30 cellular contexts compared by ENCODE assay signal in the genomic region with DNA sequence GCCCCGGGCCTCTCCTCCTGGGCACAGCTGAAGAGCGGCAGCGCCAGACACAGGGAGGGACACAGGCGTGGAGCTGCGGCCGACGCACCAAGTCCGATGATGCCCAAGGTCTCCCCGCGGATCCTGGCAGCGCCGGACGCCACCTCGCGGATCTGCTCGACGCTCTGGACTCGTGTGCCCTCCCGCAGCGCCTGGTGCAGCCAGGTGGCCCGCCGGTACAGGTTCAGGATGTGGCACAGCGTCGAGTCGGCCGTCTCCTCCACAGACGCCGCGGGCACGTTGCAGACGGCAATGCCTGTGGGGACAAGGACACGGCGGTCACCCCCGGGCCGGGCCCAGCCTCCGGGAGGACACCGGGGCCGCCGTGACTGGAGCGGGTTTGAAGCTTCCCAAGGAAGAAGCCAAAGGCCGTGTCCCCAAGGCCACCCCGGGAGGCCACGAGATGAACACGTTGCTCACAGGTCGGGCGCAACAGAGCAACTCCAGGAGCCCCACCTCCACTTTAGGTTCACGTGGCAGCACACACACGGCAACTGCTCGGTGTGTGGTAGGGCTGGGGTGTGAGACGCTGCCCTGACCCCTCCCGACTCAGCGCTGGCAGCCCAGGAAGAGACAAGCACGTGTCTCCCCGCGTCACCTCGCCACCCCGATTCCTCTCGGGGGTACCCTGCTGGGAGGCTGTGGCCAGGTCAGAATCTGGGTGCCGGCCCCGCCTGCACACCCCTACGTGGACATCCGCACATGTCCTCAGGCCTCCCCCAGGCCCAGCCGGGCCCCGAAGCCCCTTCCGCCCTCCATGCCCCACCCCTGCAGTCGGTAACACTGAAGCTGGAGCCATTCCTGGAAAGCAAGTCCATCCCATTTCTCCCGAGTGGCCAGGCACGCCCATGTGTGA. TPM values are rescaled to one million over a fixed set of nuclear protein-coding genes. Genes with fewer than 3 reads are reported as not detected.
A peak's percentile ranks its signal among the peaks of the same experiment; 100 is the strongest.
DNase-seq lines count a peak whose midpoint lies in the region; ATAC-seq and TF ChIP-seq lines count a peak whose summit lies in the region.
"Had no signal": no experiment of that assay in that cellular context is flagged by ENCODE, and none has a peak within 500 bp of the region (broad histone marks: within the 10 kb centered on the region; RNA-seq: fewer than 3 reads in every experiment).

No MANE protein-coding gene starts in this region.

- peaks cover 39% of the 10 kb centered on the region for H3K36me3 Mint-ChIP-seq in mesothelial cell of epicardium

- H3K9me3 Mint-ChIP-seq in mesothelial cell of epicardium: no peaks in the 10 kb centered on the region
- H3K9me3 Mint-ChIP-seq: CD8-positive, alpha-beta T cell; HFFc6; IgD-negative memory B cell had no signal

- 50 to 85% (median 58%) methylated on average over 13 to 68 of the region's 68 CpGs for WGBS in adrenal gland, 4 donors
- 72% methylated on average over 68 of the region's 68 CpGs for WGBS in right cardiac atrium
- 85 to 94% (median 90%) methylated on average over 40 to 68 of the region's 68 CpGs for WGBS in spleen, 5 donors

- H3K4me3 Mint-ChIP-seq in mesothelial cell of epicardium: no peak overlapping the region
- H3K4me3 Mint-ChIP-seq: B cell; CD8-positive, alpha-beta T cell; HFFc6; IgD-negative memory B cell had no signal

- H3K36me3 ChIP-seq in right atrium auricular region (peaks cover 88% of the 10 kb centered on the region), adrenal gland (replicated peaks in 1 of 2) (peaks cover 0 to 72% of the 10 kb centered on the region in 2 donors), spleen (peaks cover 5 to 100% (median 93%) of the 10 kb centered on the region in 6 donors)

- no peak overlapping the region for H3K27ac Mint-ChIP-seq in mesothelial cell of epicardium
- H3K27ac Mint-ChIP-seq: B cell, HFFc6 had no signal

- H3K4me1 Mint-ChIP-seq in mesothelial cell of epicardium: no peaks in the 10 kb centered on the region

- no peaks in the 10 kb centered on the region for H3K27me3 Mint-ChIP-seq in mesothelial cell of epicardium (ENCODE audit: low read depth)
- H3K27me3 Mint-ChIP-seq: B cell, IgD-negative memory B cell had no signal

- peak overlapping the region in 1 of 2 donors; percentile 23 for H3K27ac ChIP-seq in right atrium auricular region
- peak overlapping the region in 4 of 5 donors; percentile 35 to 84 (median 66) for H3K27ac ChIP-seq in adrenal gland
- peak overlapping the region; percentile 2 for H3K27ac ChIP-seq in right cardiac atrium (ENCODE audit: low read length)
- H3K27ac ChIP-seq in spleen: peak overlapping the region in 5 of 8 donors; percentile 44 to 68 (median 58)
- H3K27ac ChIP-seq: 22Rv1, C4-2B, GM23248 had no signal

- intact Hi-C loops in Right ventricle myocardium superior (cut with DNase I): no loop called here
- intact Hi-C loops in adrenal gland (cut with DNase I): no loop called here
- intact Hi-C loops in right cardiac atrium (cut with DNase I): no loop called here
- intact Hi-C loops in spleen (cut with DNase I; ENCODE audit: low total_unique reads): no loop called here

- peak; percentile 3 for ATAC-seq in Right ventricle myocardium superior (ENCODE audit: poor library complexity)
- ATAC-seq in right cardiac atrium: peak; percentile 2 to 24
- no peak for ATAC-seq in HG03571 (IDR thresholded peaks at IDR 0.05; ENCODE audit: unreplicated experiment)
- ATAC-seq: CD8-positive, alpha-beta T cell; GM12878; Panc1 had no signal

- TF ChIP-seq CTCF in right atrium auricular region (IDR thresholded peaks at IDR 0.05) (no peak), adrenal gland (IDR thresholded peaks at IDR 0.05) (no peak), spleen (IDR thresholded peaks at IDR 0.05 in 8 of 11, conservative IDR thresholded peaks at IDR 0.05 in 3 of 11) (no peak), mesothelial cell of epicardium (IDR thresholded peaks at IDR 0.05; ENCODE audit: unreplicated experiment) (no peak)

- no peak for TF ChIP-seq POLR2A in adrenal gland (IDR thresholded peaks at IDR 0.05)
- no peak for TF ChIP-seq POLR2A in spleen (IDR thresholded peaks at IDR 0.05)

- DNase-seq in Right ventricle myocardium superior: no peak
- no peak for DNase-seq in right atrium auricular region (ENCODE audit: low spot score)
- DNase-seq in adrenal gland: peak; percentile 62 to 88 (median 82)
- DNase-seq in right cardiac atrium: peak in 1 of 3 donors; percentile 44
- DNase-seq in spleen: no peak
- no peak for DNase-seq in mesothelial cell of epicardium (ENCODE audit: low spot score in 2 of 2, unreplicated experiment in 2 of 2)
- DNase-seq in activated CD4-positive, alpha-beta T cell treated with anti-CD3 and anti-CD28 coated beads for 1 hour: no peak
- DNase-seq: Caco-2; CD8-positive, alpha-beta T cell; DMS79; EL; GDM1; GM23248; HFFc6; NCI-H1092 treated with DMSO at 0.1 percent for 48 hours; NCI-H1436; NCI-H187; NCI-H2081 treated with DMSO at 0.1 percent for 48 hours; NCI-H2171; NCI-H226; NCI-H510A; NCI-H69 had no signal

- H3K4me3 ChIP-seq in right atrium auricular region (peak overlapping the region in 1 of 2 donors; percentile 1), adrenal gland (no peak overlapping the region), right cardiac atrium (ENCODE audit: low read length) (no peak overlapping the region), spleen (no peak overlapping the region)
- H3K4me3 ChIP-seq: GM12878, GM23248, HAP-1 had no signal

- H3K27me3 ChIP-seq in right atrium auricular region: no peaks in the 10 kb centered on the region
- H3K27me3 ChIP-seq in adrenal gland: no peaks in the 10 kb centered on the region
- no peaks in the 10 kb centered on the region for H3K27me3 ChIP-seq in right cardiac atrium (ENCODE audit: control insufficient read depth, insufficient read depth)
- H3K27me3 ChIP-seq in spleen (replicated peaks in 1 of 7): no peaks in the 10 kb centered on the region

- no peaks in the 10 kb centered on the region for H3K9me3 ChIP-seq in right atrium auricular region
- H3K9me3 ChIP-seq in adrenal gland (replicated peaks in 1 of 3): no peaks in the 10 kb centered on the region
- no peaks in the 10 kb centered on the region for H3K9me3 ChIP-seq in right cardiac atrium (ENCODE audit: control insufficient read depth, low read length)
- no peaks in the 10 kb centered on the region for H3K9me3 ChIP-seq in spleen
- H3K9me3 ChIP-seq: Caco-2, HAP-1 had no signal

- H3K4me1 ChIP-seq in right atrium auricular region (peaks cover 0 to 18% of the 10 kb centered on the region in 2 donors), adrenal gland (replicated peaks in 1 of 2) (peaks cover 12 to 16% of the 10 kb centered on the region in 2 donors), right cardiac atrium (ENCODE audit: control insufficient read depth, insufficient read depth, low read length) (no peaks in the 10 kb centered on the region), spleen (peaks cover 0 to 62% (median 6%) of the 10 kb centered on the region in 6 donors)
- H3K4me1 ChIP-seq: Caco-2, HAP-1 had no signal

RNA-seq across cellular contexts. Expression of a gene that starts 23.4 kb away (rescaled TPM):
- total RNA-seq in Right ventricle myocardium superior (133 TPM), right atrium auricular region (100 to 1,000 TPM; 104 to 140 TPM), adrenal gland (100 to 1,000 TPM; 143 to 293 (median 169) TPM), right cardiac atrium (100 to 1,000 TPM; 123 to 145 (median 134) TPM), spleen (100 to 1,000 TPM; 162 to 226 (median 196) TPM), mesothelial cell of epicardium (186 to 194 TPM (median 192 TPM) in 3 replicates)
- polyA plus RNA-seq in adrenal gland (100 to 1,000 TPM in 2 of 3 donors, 10 to 100 TPM in 1; 45.7 to 172 (median 145) TPM), right cardiac atrium (119 TPM), spleen (100 to 1,000 TPM; 101 to 176 (median 123) TPM)

RNA-seq across cellular contexts. Expression of a gene that starts 53.1 kb away (rescaled TPM):
- total RNA-seq in Right ventricle myocardium superior (15.6 TPM), right atrium auricular region (10 to 100 TPM; 13.0 to 20.8 TPM), adrenal gland (100 to 1,000 TPM in 3 of 8 donors, 10 to 100 TPM in 5; 23.9 to 206 (median 76.7) TPM), right cardiac atrium (10 to 100 TPM; 12.2 to 27.4 (median 14.2) TPM), spleen (10 to 100 TPM; 15.5 to 51.3 (median 43.7) TPM), mesothelial cell of epicardium (44.0 to 58.7 TPM (median 56.4 TPM) in 3 replicates)
- polyA plus RNA-seq in adrenal gland (10 to 100 TPM in 2 of 3 donors, 1 to 10 TPM in 1; 4.1 to 83.7 (median 28.4) TPM), right cardiac atrium (9.6 TPM), spleen (10 to 100 TPM in 2 of 3 donors, 1 to 10 TPM in 1; 8.3 to 29.8 (median 11.7) TPM)

Comparison
In these comparisons a context has a peak if more than half of its experiments do, and no peak if none do; other contexts are left out.
1. DNase-seq: peak in adrenal gland (7 of 7); none in Right ventricle myocardium superior (single experiment), right atrium auricular region (single experiment), spleen (single experiment), mesothelial cell of epicardium (0 of 2) and activated CD4-positive, alpha-beta T cell treated with anti-CD3 and anti-CD28 coated beads for 1 hour (single experiment).